Comparison of ENCODE assay signal across 20 cellular contexts in the genomic region with DNA sequence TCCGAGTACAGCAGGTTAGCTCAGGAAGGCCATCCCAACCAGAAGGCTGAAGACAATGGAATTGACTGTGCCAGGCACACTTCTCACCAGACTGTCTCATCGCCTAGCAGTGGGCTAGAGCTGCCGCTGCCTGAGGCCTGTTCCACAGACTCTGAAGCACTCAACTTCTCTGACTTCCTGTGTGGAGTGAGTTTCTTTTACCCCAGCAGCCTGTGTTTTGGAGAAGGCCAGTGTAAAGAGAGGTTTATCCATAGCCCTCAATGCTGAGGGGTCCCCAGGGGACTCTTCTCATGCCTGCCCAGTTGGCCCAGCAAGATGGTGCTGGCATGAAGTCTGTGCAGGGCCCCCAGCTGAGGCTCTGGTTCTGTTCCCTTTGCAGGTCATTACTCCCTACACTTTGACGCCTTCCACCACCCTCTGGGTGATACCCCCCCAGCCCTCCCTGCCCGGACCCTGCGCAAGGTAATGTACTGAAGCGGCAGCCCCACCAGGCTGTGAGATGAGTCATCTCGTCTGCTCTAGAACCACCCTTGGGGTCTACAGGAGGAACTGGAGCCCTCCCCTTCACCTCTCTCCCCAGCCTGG. TPM values are rescaled to one million over a fixed set of nuclear protein-coding genes. Genes with fewer than 3 reads are reported as not detected.
A peak's percentile ranks its signal among the peaks of the same experiment; 100 is the strongest.
DNase-seq lines count a peak whose midpoint lies in the region; ATAC-seq and TF ChIP-seq lines count a peak whose summit lies in the region.
"Had no signal": no experiment of that assay in that cellular context is flagged by ENCODE, and none has a peak within 500 bp of the region (broad histone marks: within the 10 kb centered on the region; RNA-seq: fewer than 3 reads in every experiment).

No MANE protein-coding gene starts in this region.

- H3K9me3 ChIP-seq in BLaER1 (no peaks in the 10 kb centered on the region), RWPE2 (ENCODE audit: severe bottlenecking) (no peaks in the 10 kb centered on the region)
- H3K9me3 ChIP-seq: HAP-1 had no signal

- H3K27ac ChIP-seq in BLaER1 (peak overlapping the region; percentile 80), RWPE2 (ENCODE audit: poor library complexity, severe bottlenecking) (no peak overlapping the region)
- H3K27ac ChIP-seq: 22Rv1, GM23248 had no signal

- H4K20me1 ChIP-seq in BLaER1, result no peaks in the 10 kb centered on the region

- H3K9ac ChIP-seq in BLaER1, result peak overlapping the region; percentile 65
- H3K9ac ChIP-seq: GM23248 had no signal

- H3K36me3 ChIP-seq in BLaER1 (no peaks in the 10 kb centered on the region), RWPE2 (ENCODE audit: low read depth) (peaks cover 7% of the 10 kb centered on the region)

- peak; percentile 41 for DNase-seq in DMS 273 (lab: John Stamatoyannopoulos, UW; ENCODE audit: unreplicated experiment)
- no peak for DNase-seq in DMS 273 treated with DMSO at 0.1 percent for 48 hours (lab: John Stamatoyannopoulos, UW)
- peak; percentile 10 for DNase-seq in RWPE2 (ENCODE audit: low spot score)
- peak; percentile 67 for DNase-seq in mesenteric fat pad (ENCODE audit: low spot score)
- DNase-seq in D341Med (ENCODE audit: low spot score), result no peak
- no peak for DNase-seq in GM13977 (ENCODE audit: low spot score)
- DNase-seq: CD4-positive, alpha-beta memory T cell; DMS79; GM23248; IMR-90; Karpas-422; NCI-H1092 treated with DMSO at 0.1 percent for 48 hours; NCI-H146; NCI-H2029 treated with DMSO at 0.1 percent for 48 hours; NCI-H82; RPMI8226 had no signal

- peaks cover 54% of the 10 kb centered on the region for H3K4me1 ChIP-seq in BLaER1
- H3K4me1 ChIP-seq in RWPE2 (ENCODE audit: insufficient read depth, poor library complexity, severe bottlenecking), result peaks cover 3% of the 10 kb centered on the region

- H3K4me3 ChIP-seq in BLaER1, result no peak overlapping the region; the same call in 1 of the 2 replicates
- no peak overlapping the region for H3K4me3 ChIP-seq in RWPE2 (ENCODE audit: severe bottlenecking)
- H3K4me3 ChIP-seq: GM23248, HAP-1 had no signal

- H3K4me2 ChIP-seq in BLaER1, result peak overlapping the region; percentile 84

- in situ Hi-C loops in GM13977 (cut with MboI; ENCODE audit: low pct_unique_long_range_greater_than_20kb, low sequenced_read_pairs, unreplicated experiment), result loop anchor here (10.0 kb wide), 1 partner anchor 415 kb away; no protein-coding TSS in a partner anchor

- no peaks in the 10 kb centered on the region for H3K27me3 ChIP-seq in BLaER1
- H3K27me3 ChIP-seq in RWPE2 (ENCODE audit: insufficient read depth, poor library complexity, severe bottlenecking), result no peaks in the 10 kb centered on the region

- ATAC-seq in RWPE2 (ENCODE audit: low read depth) (no peak), GM21737 (IDR thresholded peaks at IDR 0.05; ENCODE audit: unreplicated experiment) (no peak)

- TF ChIP-seq CTCF in RWPE2 (IDR thresholded peaks at IDR 0.05; ENCODE audit: poor library complexity, severe bottlenecking) (no peak), GM13977 (IDR thresholded peaks at IDR 0.05; ENCODE audit: extremely low read depth, insufficient read depth, missing control alignments) (no peak)

RNA-seq across cellular contexts. Expression of a gene that starts 5.3 kb away (rescaled TPM):
- total RNA-seq in mesenteric fat pad, result 87.8 TPM

RNA-seq across cellular contexts. Expression of a gene that starts 11.2 kb away (rescaled TPM):
- total RNA-seq in mesenteric fat pad, result 28.0 TPM

Comparison
In these comparisons a context has a peak if more than half of its experiments do, and no peak if none do; other contexts are left out.
1. DNase-seq: peak in DMS 273 (single experiment), RWPE2 (single experiment) and mesenteric fat pad (single experiment); none in DMS 273 treated with DMSO at 0.1 percent for 48 hours (single experiment), D341Med (single experiment) and GM13977 (single experiment).